ENCODE assay signal across 11 cellular contexts in genomic region chr7:96284838-96285237, GRCh38. TPM values are rescaled to one million over a fixed set of nuclear protein-coding genes. Genes with fewer than 3 reads are reported as not detected.
DNase-seq lines count a peak whose midpoint lies in the region; ATAC-seq and TF ChIP-seq lines count a peak whose summit lies in the region.
"Had no signal": no experiment of that assay in that cellular context is flagged by ENCODE, and none has a peak within 500 bp of the region (broad histone marks: within the 10 kb centered on the region; RNA-seq: fewer than 3 reads in every experiment).

No MANE protein-coding gene starts in this region.

- TF ChIP-seq POLR2A in sigmoid colon (IDR thresholded peaks at IDR 0.05) (no peak), esophagus squamous epithelium (IDR thresholded peaks at IDR 0.05) (no peak)

- H3K4me1 ChIP-seq in BE2C: no peaks in the 10 kb centered on the region
- peaks cover 0 to 11% (median 0%) of the 10 kb centered on the region in 4 donors for H3K4me1 ChIP-seq in sigmoid colon
- H3K4me1 ChIP-seq in esophagus squamous epithelium: peaks cover 0 to 8% (median 0%) of the 10 kb centered on the region in 3 donors

- no peaks in the 10 kb centered on the region for H3K27me3 Mint-ChIP-seq in activated naive CD8-positive, alpha-beta T cell treated with anti-CD3 and anti-CD28 coated beads, Interleukin-2, amount 10 ng/mL, durations not matched to agents 7 days and 5 days
- H3K27me3 Mint-ChIP-seq: IgD-negative memory B cell had no signal

- no peak for TF ChIP-seq CTCF in BE2C (IDR thresholded peaks at IDR 0.05; ENCODE audit: low read depth, low read length)
- no peak for TF ChIP-seq CTCF in sigmoid colon (IDR thresholded peaks at IDR 0.05)
- no peak for TF ChIP-seq CTCF in esophagus squamous epithelium (IDR thresholded peaks at IDR 0.05)

- POLR2A ChIA-PET in activated naive CD8-positive, alpha-beta T cell treated with anti-CD3 and anti-CD28 coated beads, Interleukin-2, amount 10 ng/mL, durations not matched to agents 7 days and 5 days (lab: Charles Lee): no interaction called here

- no peak overlapping the region for H3K4me3 ChIP-seq in BE2C (ENCODE audit: low read depth, low read length)
- H3K4me3 ChIP-seq in sigmoid colon: no peak overlapping the region
- H3K4me3 ChIP-seq in esophagus squamous epithelium: no peak overlapping the region

- H3K27ac ChIP-seq in sigmoid colon (no peak overlapping the region), esophagus squamous epithelium (no peak overlapping the region)
- H3K27ac ChIP-seq: neutrophil had no signal

- H3K27me3 ChIP-seq in BE2C (no peaks in the 10 kb centered on the region), sigmoid colon (no peaks in the 10 kb centered on the region), esophagus squamous epithelium (no peaks in the 10 kb centered on the region)
- H3K27me3 ChIP-seq: neutrophil had no signal

- peaks cover 27% of the 10 kb centered on the region for H3K4me1 Mint-ChIP-seq in activated naive CD8-positive, alpha-beta T cell treated with anti-CD3 and anti-CD28 coated beads, Interleukin-2, amount 10 ng/mL, durations not matched to agents 7 days and 5 days

- H3K36me3 ChIP-seq in BE2C (no peaks in the 10 kb centered on the region), sigmoid colon (no peaks in the 10 kb centered on the region), esophagus squamous epithelium (no peaks in the 10 kb centered on the region)
- H3K36me3 ChIP-seq: neutrophil had no signal

- intact Hi-C loops in sigmoid colon (cut with DNase I): no loop called here
- intact Hi-C loops in esophagus squamous epithelium (cut with DNase I): no loop called here

- no peak for TF ChIP-seq EP300 in sigmoid colon (IDR thresholded peaks at IDR 0.05)

- peak overlapping the region; percentile 65 for H3K4me3 Mint-ChIP-seq in activated naive CD8-positive, alpha-beta T cell treated with anti-CD3 and anti-CD28 coated beads, Interleukin-2, amount 10 ng/mL, durations not matched to agents 7 days and 5 days

- ATAC-seq in GM18502 (IDR thresholded peaks at IDR 0.05; ENCODE audit: poor library complexity, unreplicated experiment): peak; percentile 70
- ATAC-seq in GM21360 (IDR thresholded peaks at IDR 0.05; ENCODE audit: unreplicated experiment): peak; percentile 66
- peak; percentile 31 for ATAC-seq in HG03108 (IDR thresholded peaks at IDR 0.05; ENCODE audit: unreplicated experiment)
- no peak for ATAC-seq in activated naive CD8-positive, alpha-beta T cell treated with anti-CD3 and anti-CD28 coated beads, Interleukin-2, amount 10 ng/mL, durations not matched to agents 7 days and 5 days (ENCODE audit: low read depth)

- H3K9me3 ChIP-seq in BE2C (no peaks in the 10 kb centered on the region), sigmoid colon (no peaks in the 10 kb centered on the region), esophagus squamous epithelium (no peaks in the 10 kb centered on the region)
- H3K9me3 ChIP-seq: neutrophil had no signal

- peaks cover 11% of the 10 kb centered on the region for H3K36me3 Mint-ChIP-seq in activated naive CD8-positive, alpha-beta T cell treated with anti-CD3 and anti-CD28 coated beads, Interleukin-2, amount 10 ng/mL, durations not matched to agents 7 days and 5 days

- H3K27ac Mint-ChIP-seq in activated naive CD8-positive, alpha-beta T cell treated with anti-CD3 and anti-CD28 coated beads, Interleukin-2, amount 10 ng/mL, durations not matched to agents 7 days and 5 days: peak overlapping the region; percentile 89

- no peak for DNase-seq in activated naive CD8-positive, alpha-beta T cell treated with anti-CD3 and anti-CD28 coated beads, Interleukin-2, amount 10 ng/mL, durations not matched to agents 7 days and 5 days
- DNase-seq in BE2C (no peak), sigmoid colon (no peak), globus pallidus (ENCODE audit: low spot score) (no peak), esophagus squamous epithelium (lab: John Stamatoyannopoulos, UW) (no peak)
- DNase-seq: NCI-H446 treated with DMSO at 0.1 percent for 48 hours had no signal

- H3K9me3 Mint-ChIP-seq in activated naive CD8-positive, alpha-beta T cell treated with anti-CD3 and anti-CD28 coated beads, Interleukin-2, amount 10 ng/mL, durations not matched to agents 7 days and 5 days: peaks cover 8% of the 10 kb centered on the region
- H3K9me3 Mint-ChIP-seq: IgD-negative memory B cell had no signal

- WGBS in sigmoid colon, 2 donors: 88 to 93% methylated on average over 3 of the region's 3 CpGs
- WGBS in esophagus squamous epithelium, 2 donors: 34 to 57% methylated on average over 3 of the region's 3 CpGs

RNA-seq across cellular contexts. Expression of gene SLC25A13, which starts 37.1 kb away (rescaled TPM):
- 10 to 100 TPM in 1 of 2 experiments, 1 to 10 TPM in 1; 9.1 to 10.7 TPM for total RNA-seq in activated naive CD8-positive, alpha-beta T cell treated with anti-CD3 and anti-CD28 coated beads, Interleukin-2, amount 10 ng/mL, durations not matched to agents 7 days and 5 days
- polyA plus RNA-seq in BE2C (2012; ENCODE audit: insufficient read depth, insufficient read length, low read depth): 31.1 TPM
- total RNA-seq in sigmoid colon (10 to 100 TPM; 10.7 to 33.0 (median 14.9) TPM), esophagus squamous epithelium (10 to 100 TPM; 12.7 to 37.3 (median 23.0) TPM)
- 10 to 100 TPM; 20.8 to 30.5 (median 21.6) TPM for polyA plus RNA-seq in sigmoid colon
